Comparison of ENCODE assay signal across 15 cellular contexts in the genomic region with DNA sequence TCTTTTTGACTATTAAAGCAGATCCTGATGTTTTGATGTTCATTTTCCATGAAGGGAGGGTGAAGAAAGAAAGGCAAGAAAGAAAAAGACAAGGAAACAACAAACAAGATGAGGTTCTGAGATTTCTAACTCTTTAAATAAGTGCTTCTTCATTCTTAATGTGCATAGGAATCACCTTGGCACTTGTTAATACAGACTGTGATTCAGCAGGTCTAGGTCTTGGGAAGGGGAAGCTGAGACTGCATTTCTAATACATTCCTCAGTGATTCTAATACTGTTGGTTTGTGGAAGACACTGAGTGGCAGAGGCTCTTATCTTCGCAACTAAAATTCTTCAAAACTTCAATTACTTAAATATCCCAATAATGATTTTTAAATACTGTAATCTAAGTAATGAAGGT.
DNase-seq lines count a peak whose midpoint lies in the region; ATAC-seq and TF ChIP-seq lines count a peak whose summit lies in the region.
"Had no signal": no experiment of that assay in that cellular context is flagged by ENCODE, and none has a peak within 500 bp of the region (broad histone marks: within the 10 kb centered on the region; RNA-seq: fewer than 3 reads in every experiment).

No MANE protein-coding gene starts in this region.

- ATAC-seq in GM19467 (IDR thresholded peaks at IDR 0.05; ENCODE audit: unreplicated experiment) = peak; percentile 14
- peak; percentile 69 for ATAC-seq in WTC11
- ATAC-seq in GM18858 (IDR thresholded peaks at IDR 0.05; ENCODE audit: unreplicated experiment) = no peak

- H3K27ac Mint-ChIP-seq in WTC11 = peak overlapping the region; percentile 40
- H3K27ac Mint-ChIP-seq: immature natural killer cell had no signal

- no peaks in the 10 kb centered on the region for H3K27me3 Mint-ChIP-seq in WTC11 (ENCODE audit: low read depth)

- H3K36me3 Mint-ChIP-seq in WTC11 = peaks cover 5% of the 10 kb centered on the region; the same call in 1 of the 2 replicates

- H3K4me1 Mint-ChIP-seq in WTC11 = peaks cover 21% of the 10 kb centered on the region
- H3K4me1 Mint-ChIP-seq: immature natural killer cell had no signal

- no peak for DNase-seq in WTC11 (ENCODE audit: low spot score)
- peak; percentile 23 to 47 for DNase-seq in foreskin fibroblast
- peak; percentile 20 for DNase-seq in skeletal muscle cell (ENCODE audit: low read depth)
- DNase-seq in NCI-H69 (lab: John Stamatoyannopoulos, UW) = no peak
- no peak for DNase-seq in NCI-H128 (lab: John Stamatoyannopoulos, UW; ENCODE audit: unreplicated experiment)
- DNase-seq in NCI-H1436 treated with DMSO at 0.1 percent for 48 hours (lab: John Stamatoyannopoulos, UW) = no peak
- DNase-seq: activated CD8-positive, alpha-beta memory T cell treated with anti-CD3 and anti-CD28 coated beads, Interleukin-2, amount 50 U/mL, for 4 hours; amygdala; immature natural killer cell; NCI-H2107; T-helper 9 cell had no signal

- POLR2A ChIA-PET in WTC11 (lab: Charles Lee) = interaction anchor here (0.7 kb wide), 1 partner anchor 366 kb away, joined by 3 read pairs; no protein-coding TSS in a partner anchor

- TF ChIP-seq CTCF in WTC11 (IDR thresholded peaks at IDR 0.05) (no peak), foreskin fibroblast (IDR thresholded peaks at IDR 0.05; ENCODE audit: low read depth, low read length) (no peak)

- H3K4me3 ChIP-seq in foreskin fibroblast (ENCODE audit: low read depth in 1 of 2, low read length in 2 of 2) = no peak overlapping the region
- no peak overlapping the region for H3K4me3 ChIP-seq in skeletal muscle cell (ENCODE audit: low read depth, low read length)
- H3K4me3 ChIP-seq: BLaER1 treated with 17β-estradiol and CSF1 and Interleukin-3, amounts not matched to agents 10 nM and 100 nM; thoracic aorta had no signal

- no peak overlapping the region for H3K4me3 Mint-ChIP-seq in WTC11
- H3K4me3 Mint-ChIP-seq: immature natural killer cell had no signal

- peaks cover 8% of the 10 kb centered on the region; the same call in 1 of the 2 replicates for H3K9me3 Mint-ChIP-seq in WTC11
- H3K9me3 Mint-ChIP-seq: immature natural killer cell had no signal

- CTCF ChIA-PET in WTC11 (lab: Charles Lee) = interaction anchor here (1.3 kb wide), 1 partner anchor 86 kb away, joined by 7 read pairs; no protein-coding TSS in a partner anchor

TF ChIP-seq in WTC11, 78 proteins besides CTCF, POLR2A, EP300 and RAD21:
- TF ChIP-seq ZNF396 (CRISPR knock-in tag; IDR thresholded peaks at IDR 0.05; ENCODE audit: borderline replicate concordance) = no peak
- no peak for TF ChIP-seq GTF2I (CRISPR knock-in tag; conservative IDR thresholded peaks at IDR 0.05)
- TF ChIP-seq JUN (CRISPR knock-in tag; IDR thresholded peaks at IDR 0.05) = no peak
- no peak for TF ChIP-seq RELA (CRISPR knock-in tag; IDR thresholded peaks at IDR 0.05; ENCODE audit: borderline replicate concordance)
- TF ChIP-seq ZNF121 (CRISPR knock-in tag; IDR thresholded peaks at IDR 0.05) = no peak
- no peak for TF ChIP-seq GABPB1 (CRISPR knock-in tag; IDR thresholded peaks at IDR 0.05)
- TF ChIP-seq, protein P1, sequence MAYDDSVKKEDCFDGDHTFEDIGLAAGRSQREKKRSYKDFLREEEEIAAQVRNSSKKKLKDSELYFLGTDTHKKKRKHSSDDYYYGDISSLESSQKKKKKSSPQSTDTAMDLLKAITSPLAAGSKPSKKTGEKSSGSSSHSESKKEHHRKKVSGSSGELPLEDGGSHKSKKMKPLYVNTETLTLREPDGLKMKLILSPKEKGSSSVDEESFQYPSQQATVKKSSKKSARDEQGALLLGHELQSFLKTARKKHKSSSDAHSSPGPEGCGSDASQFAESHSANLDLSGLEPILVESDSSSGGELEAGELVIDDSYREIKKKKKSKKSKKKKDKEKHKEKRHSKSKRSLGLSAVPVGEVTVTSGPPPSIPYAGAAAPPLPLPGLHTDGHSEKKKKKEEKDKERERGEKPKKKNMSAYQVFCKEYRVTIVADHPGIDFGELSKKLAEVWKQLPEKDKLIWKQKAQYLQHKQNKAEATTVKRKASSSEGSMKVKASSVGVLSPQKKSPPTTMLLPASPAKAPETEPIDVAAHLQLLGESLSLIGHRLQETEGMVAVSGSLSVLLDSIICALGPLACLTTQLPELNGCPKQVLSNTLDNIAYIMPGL (CRISPR knock-in tag; IDR thresholded peaks at IDR 0.05) = no peak

Comparison
In these comparisons a context has a peak if more than half of its experiments do, and no peak if none do; other contexts are left out.
1. DNase-seq: peak in foreskin fibroblast (2 of 2) and skeletal muscle cell (single experiment); none in WTC11 (single experiment), NCI-H69 (single experiment), NCI-H128 (single experiment) and NCI-H1436 treated with DMSO at 0.1 percent for 48 hours (single experiment).